Comparison of ENCODE assay signal across 1 cellular context in genomic region chr22:30290679-30291333, GRCh38.
TF ChIP-seq lines count a peak whose summit lies in the region.

No MANE protein-coding gene starts in this region.

TF ChIP-seq in K562, 482 proteins besides CTCF, POLR2A, EP300 and RAD21:
- TF ChIP-seq DMBX1 (CRISPR knock-in tag; IDR thresholded peaks at IDR 0.05; ENCODE audit: borderline replicate concordance) (no peak), HBP1 (CRISPR knock-in tag; IDR thresholded peaks at IDR 0.05) (no peak), NFIC (IDR thresholded peaks at IDR 0.05) (peak; percentile 67), ZFP30 (CRISPR knock-in tag; IDR thresholded peaks at IDR 0.05; ENCODE audit: borderline replicate concordance) (no peak), FIP1L1 (IDR thresholded peaks at IDR 0.05; ENCODE audit: low read depth, low read length, poor library complexity, severe bottlenecking) (no peak), ZNF639 (CRISPR knock-in tag; conservative IDR thresholded peaks at IDR 0.05 in 1 of 2, IDR thresholded peaks at IDR 0.05 in 1 of 2) (no peak), LEF1 (IDR thresholded peaks at IDR 0.05) (no peak), FOS (IDR thresholded peaks at IDR 0.05; ENCODE audit: extremely low read depth, insufficient read length) (no peak), ZNF699 (CRISPR knock-in tag; IDR thresholded peaks at IDR 0.05; ENCODE audit: insufficient replicate concordance) (no peak), PRDM10 (IDR thresholded peaks at IDR 0.05; ENCODE audit: partially characterized antibody) (peak; percentile 52), ZFX (CRISPR knock-in tag; IDR thresholded peaks at IDR 0.05) (peak; percentile 32; the same call in 1 of the 2 replicates), CAMTA2 (CRISPR knock-in tag; conservative IDR thresholded peaks at IDR 0.05) (no peak)
- TF ChIP-seq, protein P1, sequence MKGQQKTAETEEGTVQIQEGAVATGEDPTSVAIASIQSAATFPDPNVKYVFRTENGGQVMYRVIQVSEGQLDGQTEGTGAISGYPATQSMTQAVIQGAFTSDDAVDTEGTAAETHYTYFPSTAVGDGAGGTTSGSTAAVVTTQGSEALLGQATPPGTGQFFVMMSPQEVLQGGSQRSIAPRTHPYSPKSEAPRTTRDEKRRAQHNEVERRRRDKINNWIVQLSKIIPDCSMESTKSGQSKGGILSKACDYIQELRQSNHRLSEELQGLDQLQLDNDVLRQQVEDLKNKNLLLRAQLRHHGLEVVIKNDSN (CRISPR knock-in tag; IDR thresholded peaks at IDR 0.05): no peak
- TF ChIP-seq, protein P2, sequence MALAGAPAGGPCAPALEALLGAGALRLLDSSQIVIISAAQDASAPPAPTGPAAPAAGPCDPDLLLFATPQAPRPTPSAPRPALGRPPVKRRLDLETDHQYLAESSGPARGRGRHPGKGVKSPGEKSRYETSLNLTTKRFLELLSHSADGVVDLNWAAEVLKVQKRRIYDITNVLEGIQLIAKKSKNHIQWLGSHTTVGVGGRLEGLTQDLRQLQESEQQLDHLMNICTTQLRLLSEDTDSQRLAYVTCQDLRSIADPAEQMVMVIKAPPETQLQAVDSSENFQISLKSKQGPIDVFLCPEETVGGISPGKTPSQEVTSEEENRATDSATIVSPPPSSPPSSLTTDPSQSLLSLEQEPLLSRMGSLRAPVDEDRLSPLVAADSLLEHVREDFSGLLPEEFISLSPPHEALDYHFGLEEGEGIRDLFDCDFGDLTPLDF (CRISPR knock-in tag; IDR thresholded peaks at IDR 0.05): no peak
